34 cellular contexts compared by ENCODE assay signal in the genomic region with DNA sequence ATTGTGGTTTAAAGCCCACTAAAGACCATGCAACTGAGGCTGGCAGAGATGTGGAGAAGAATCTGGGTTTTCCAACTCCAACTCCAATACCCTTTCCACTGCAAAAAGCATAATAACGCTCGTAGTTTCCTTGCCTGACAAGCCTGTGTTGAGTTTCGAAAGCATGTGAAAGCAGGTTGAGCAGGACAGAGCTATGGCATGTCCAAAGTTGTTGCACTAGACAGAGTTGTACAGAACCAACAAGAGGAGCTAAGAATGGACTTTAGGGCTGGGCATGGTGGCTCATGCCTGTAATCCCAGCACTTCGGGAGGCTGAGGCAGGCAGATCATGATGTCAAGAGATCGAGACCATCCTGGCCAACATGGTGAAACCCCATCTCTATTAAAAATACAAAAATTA.
"Had no signal": no experiment of that assay in that cellular context is flagged by ENCODE, and none has a peak within 500 bp of the region (broad histone marks: within the 10 kb centered on the region; RNA-seq: fewer than 3 reads in every experiment).

No MANE protein-coding gene starts in this region.

- H3K27ac ChIP-seq: adrenal gland, ascending aorta, body of pancreas, brain microvascular endothelial cell, breast epithelium, cardiac muscle cell had no signal

- ATAC-seq: activated naive CD4-positive, alpha-beta T cell treated with anti-CD3 and anti-CD28 coated beads, Interleukin-2, amount 50 U/mL, for 72 hours; activated naive CD8-positive, alpha-beta T cell treated with anti-CD3 and anti-CD28 coated beads, Interleukin-2, amount 50 U/mL, for 24 hours; activated T-cell treated with anti-CD3 and anti-CD28 coated beads, Interleukin-2, amount 50 U/mL, for 4 hours; activated T-cell treated with anti-CD3 and anti-CD28 coated beads, Interleukin-2, amount 50 U/mL, for 72 hours; activated T-helper 17 cell treated with anti-CD3 and anti-CD28 coated beads, Interleukin-2, amount 50 U/mL, for 72 hours; body of pancreas had no signal

- FAIRE-seq: astrocyte had no signal

- H3K9me3 ChIP-seq: adrenal gland, ascending aorta, body of pancreas, breast epithelium had no signal

- H3K4me3 ChIP-seq: adrenal gland, ascending aorta, body of pancreas, breast epithelium, cardiac muscle cell had no signal

- H3K27me3 ChIP-seq: adrenal gland, ascending aorta, body of pancreas, brain microvascular endothelial cell, breast epithelium, cardiac muscle cell had no signal

- H3K36me3 ChIP-seq: adrenal gland, ascending aorta, brain microvascular endothelial cell, breast epithelium, cardiac muscle cell had no signal

- H3K4me1 ChIP-seq: adrenal gland, ascending aorta, body of pancreas, breast epithelium had no signal

- DNase-seq: activated effector memory CD4-positive, alpha-beta T cell treated with anti-CD3 and anti-CD28 coated beads, Interleukin-2, amount 50 U/mL, for 16 hours; activated effector memory CD4-positive, alpha-beta T cell treated with Interleukin-2 at 50 U/mL for 16 hours; activated gamma-delta T cell; activated gamma-delta T cell treated with Interleukin-2 at 50 U/mL for 16 hours; activated naive CD4-positive, alpha-beta T cell; activated naive CD4-positive, alpha-beta T cell treated with anti-CD3 and anti-CD28 coated beads for 36 hours; activated naive CD4-positive, alpha-beta T cell treated with anti-CD3 and anti-CD28 coated beads, Interleukin-2, amount 10 ng/mL, durations not matched to agents 7 days and 5 days; activated naive CD4-positive, alpha-beta T cell treated with anti-CD3 and anti-CD28 coated beads, Interleukin-2, amount 50 U/mL, for 16 hours; activated naive CD4-positive, alpha-beta T cell treated with Interleukin-2 at 50 U/mL for 16 hours; activated naive CD8-positive, alpha-beta T cell treated with anti-CD3 and anti-CD28 coated beads for 36 hours; activated naive CD8-positive, alpha-beta T cell treated with anti-CD3 and anti-CD28 coated beads, Interleukin-2, amount 10 ng/mL, durations not matched to agents 7 days and 5 days; activated naive CD8-positive, alpha-beta T cell treated with anti-CD3 and anti-CD28 coated beads, Interleukin-2, amount 50 U/mL, for 24 hours; activated T-cell treated with anti-CD3 and anti-CD28 coated beads for 4 hours; activated T-cell treated with anti-CD3 and anti-CD28 coated beads, Interleukin-2, amount 50 U/mL, for 1 hour; activated T-cell treated with anti-CD3 and anti-CD28 coated beads, Interleukin-2, amount 50 U/mL, for 24 hours; activated T-cell treated with anti-CD3 and anti-CD28 coated beads, Interleukin-2, amount 50 U/mL, for 4 hours; activated T-cell treated with anti-CD3 and anti-CD28 coated beads, Interleukin-2, amount 50 U/mL, for 48 hours; activated T-cell treated with anti-CD3 and anti-CD28 coated beads, Interleukin-2, amount 50 U/mL, for 72 hours; adrenal gland; amniotic stem cell; amygdala; anterior cingulate cortex; aorta; body of pancreas; brain microvascular endothelial cell; caudate nucleus; central memory CD4-positive, alpha-beta T cell; cerebellar nuclear complex had no signal
